ENCODE assay signal across 16 cellular contexts in the genomic region with DNA sequence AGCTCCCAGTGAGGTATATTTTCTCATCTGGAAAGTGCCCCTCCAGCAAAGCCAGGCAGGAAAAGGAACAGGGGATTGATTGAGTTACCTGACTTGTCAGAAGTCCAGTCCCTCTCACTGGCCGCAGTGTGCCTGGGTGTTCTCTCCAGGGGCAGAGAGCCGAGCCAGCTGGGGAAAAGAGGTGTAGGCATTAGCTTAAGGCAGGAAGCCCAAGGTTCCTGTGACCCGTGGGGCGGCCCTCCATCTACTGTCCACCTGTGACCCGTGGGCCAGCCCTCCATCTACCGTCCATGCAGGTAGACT. TPM values are rescaled to one million over a fixed set of nuclear protein-coding genes. Genes with fewer than 3 reads are reported as not detected.
DNase-seq lines count a peak whose midpoint lies in the region; ATAC-seq, FAIRE-seq and TF ChIP-seq lines count a peak whose summit lies in the region.
"Had no signal": no experiment of that assay in that cellular context is flagged by ENCODE, and none has a peak within 500 bp of the region (broad histone marks: within the 10 kb centered on the region; RNA-seq: fewer than 3 reads in every experiment).

No MANE protein-coding gene starts in this region.

- H3K27me3 Mint-ChIP-seq in activated CD4-positive, alpha-beta T cell treated with anti-CD3 and anti-CD28 coated beads, Interleukin-2, amount 10 ng/mL, durations not matched to agents 24 days and 14 days = peaks cover 10% of the 10 kb centered on the region
- H3K27me3 Mint-ChIP-seq in HFFc6 (ENCODE audit: insufficient read depth) (peaks cover 6% of the 10 kb centered on the region), astrocyte (ENCODE audit: low read depth, unreplicated experiment) (peaks cover 4% of the 10 kb centered on the region)

- H3K79me2 ChIP-seq in astrocyte (ENCODE audit: insufficient read depth, low read length) (peaks cover 76% of the 10 kb centered on the region), osteoblast (ENCODE audit: insufficient read depth, low read length) (peaks cover 69% of the 10 kb centered on the region)

- H3K4me2 ChIP-seq in astrocyte (ENCODE audit: low read length) (peak overlapping the region; percentile 97), osteoblast (ENCODE audit: insufficient read depth, low read length) (no peak overlapping the region)

- intact Hi-C loops in activated CD4-positive, alpha-beta T cell treated with anti-CD3 and anti-CD28 coated beads, Interleukin-2, amount 10 ng/mL, durations not matched to agents 24 days and 14 days (cut with micrococcal nuclease) = no loop called here
- intact Hi-C loops in vagina (cut with DNase I) = no loop called here

- H3K27ac ChIP-seq in astrocyte (ENCODE audit: low read depth, low read length) = no peak overlapping the region
- H3K27ac ChIP-seq in osteoblast (ENCODE audit: low read depth, low read length) = no peak overlapping the region
- no peak overlapping the region for H3K27ac ChIP-seq in vagina
- H3K27ac ChIP-seq: adrenal gland, gastroesophageal sphincter, KMS-11 had no signal

- peaks cover 57% of the 10 kb centered on the region for H4K20me1 ChIP-seq in astrocyte (ENCODE audit: insufficient read depth, low read length)
- peaks cover 18% of the 10 kb centered on the region for H4K20me1 ChIP-seq in osteoblast (ENCODE audit: insufficient read depth, low read length)

- FAIRE-seq in astrocyte (lab: Jason Lieb, UNC) = no peak
- FAIRE-seq: A204.1 had no signal

- H3K27me3 ChIP-seq in astrocyte (ENCODE audit: insufficient read depth, low read length) (no peaks in the 10 kb centered on the region), osteoblast (ENCODE audit: insufficient read depth, low read length) (peaks cover 3% of the 10 kb centered on the region), vagina (no peaks in the 10 kb centered on the region)
- H3K27me3 ChIP-seq: adrenal gland, gastroesophageal sphincter had no signal

- H3K36me3 ChIP-seq in astrocyte (ENCODE audit: insufficient read depth, low read length) = peaks cover 8% of the 10 kb centered on the region
- peaks cover 19% of the 10 kb centered on the region for H3K36me3 ChIP-seq in osteoblast (ENCODE audit: insufficient read depth, low read length)
- H3K36me3 ChIP-seq in vagina = peaks cover 0 to 13% of the 10 kb centered on the region in 2 donors

- no peak overlapping the region for H3K9ac ChIP-seq in astrocyte (ENCODE audit: low read length)
- H3K9ac ChIP-seq: KMS-11 had no signal

- H3K4me3 ChIP-seq in astrocyte (ENCODE audit: insufficient read depth, low read depth, low read length) = no peak overlapping the region
- no peak overlapping the region for H3K4me3 ChIP-seq in osteoblast (ENCODE audit: insufficient read depth, low read length)
- H3K4me3 ChIP-seq in vagina = no peak overlapping the region
- H3K4me3 ChIP-seq: adrenal gland, gastroesophageal sphincter had no signal

- H3K9me3 Mint-ChIP-seq in activated CD4-positive, alpha-beta T cell treated with anti-CD3 and anti-CD28 coated beads, Interleukin-2, amount 10 ng/mL, durations not matched to agents 24 days and 14 days = no peaks in the 10 kb centered on the region
- H3K9me3 Mint-ChIP-seq in HFFc6 = no peaks in the 10 kb centered on the region
- H3K9me3 Mint-ChIP-seq in astrocyte (ENCODE audit: unreplicated experiment) = no peaks in the 10 kb centered on the region

- H2AFZ ChIP-seq in astrocyte (ENCODE audit: low read depth, low read length) = no peak overlapping the region
- H2AFZ ChIP-seq in osteoblast (ENCODE audit: low read length) = no peak overlapping the region

- TF ChIP-seq CTCF in HFFc6 (IDR thresholded peaks at IDR 0.05) (no peak), astrocyte (IDR thresholded peaks at IDR 0.05; ENCODE audit: insufficient read depth, low read depth, low read length) (no peak), osteoblast (IDR thresholded peaks at IDR 0.05; ENCODE audit: extremely low read depth, low read depth, low read length) (no peak), vagina (IDR thresholded peaks at IDR 0.05) (no peak)

- ATAC-seq in HG02938 (IDR thresholded peaks at IDR 0.05; ENCODE audit: unreplicated experiment) = no peak
- ATAC-seq: gastroesophageal sphincter had no signal

- peaks cover 44% of the 10 kb centered on the region for H3K36me3 Mint-ChIP-seq in activated CD4-positive, alpha-beta T cell treated with anti-CD3 and anti-CD28 coated beads, Interleukin-2, amount 10 ng/mL, durations not matched to agents 24 days and 14 days (ENCODE audit: low read depth)
- H3K36me3 Mint-ChIP-seq in HFFc6 (ENCODE audit: low read depth) (peaks cover 11% of the 10 kb centered on the region; the same call in 1 of the 2 replicates), astrocyte (ENCODE audit: low read depth, unreplicated experiment) (no peaks in the 10 kb centered on the region)

- peak overlapping the region; percentile 96 for H3K4me3 Mint-ChIP-seq in activated CD4-positive, alpha-beta T cell treated with anti-CD3 and anti-CD28 coated beads, Interleukin-2, amount 10 ng/mL, durations not matched to agents 24 days and 14 days
- peak overlapping the region; percentile 96; the same call in 1 of the 2 replicates for H3K4me3 Mint-ChIP-seq in HFFc6
- H3K4me3 Mint-ChIP-seq in astrocyte (ENCODE audit: unreplicated experiment) = peak overlapping the region; percentile 66

- no peak for DNase-seq in activated CD4-positive, alpha-beta T cell treated with anti-CD3 and anti-CD28 coated beads, Interleukin-2, amount 10 ng/mL, durations not matched to agents 24 days and 14 days
- no peak for DNase-seq in activated CD4-positive, alpha-beta T cell treated with anti-CD3 and anti-CD28 coated beads, Interleukin-2, amount 50 U/mL, for 48 hours
- DNase-seq in HFFc6 = no peak
- DNase-seq in astrocyte (ENCODE audit: low read depth) = no peak
- DNase-seq in osteoblast (ENCODE audit: insufficient read length, low spot score, missing footprints) = peak; percentile 46
- DNase-seq in 8988T = no peak
- no peak for DNase-seq in vagina (ENCODE audit: extremely low spot score in 2 of 2)
- DNase-seq: activated CD8-positive, alpha-beta memory T cell treated with anti-CD3 and anti-CD28 coated beads for 24 hours; adrenal gland; Caco-2; NCI-H1417 treated with DMSO at 0.1 percent for 48 hours; SIG-M5 had no signal

- H3K9me3 ChIP-seq in astrocyte (ENCODE audit: insufficient read depth, low read depth, low read length) (no peaks in the 10 kb centered on the region), osteoblast (ENCODE audit: low read depth, low read length) (no peaks in the 10 kb centered on the region), vagina (no peaks in the 10 kb centered on the region)
- H3K9me3 ChIP-seq: adrenal gland, Caco-2, gastroesophageal sphincter had no signal

- no peak for TF ChIP-seq POLR2A in vagina (IDR thresholded peaks at IDR 0.05)

- no peak overlapping the region for H3K27ac Mint-ChIP-seq in activated CD4-positive, alpha-beta T cell treated with anti-CD3 and anti-CD28 coated beads, Interleukin-2, amount 10 ng/mL, durations not matched to agents 24 days and 14 days
- H3K27ac Mint-ChIP-seq in HFFc6 (0 out of 2 replicates have a peak overlapping the region, but pooled peaks have one; percentile 42), astrocyte (ENCODE audit: unreplicated experiment) (no peak overlapping the region)

- H3K4me1 Mint-ChIP-seq in activated CD4-positive, alpha-beta T cell treated with anti-CD3 and anti-CD28 coated beads, Interleukin-2, amount 10 ng/mL, durations not matched to agents 24 days and 14 days = peaks cover 37% of the 10 kb centered on the region
- H3K4me1 Mint-ChIP-seq in HFFc6 (ENCODE audit: low read depth) (peaks cover 31% of the 10 kb centered on the region), astrocyte (ENCODE audit: low read depth, unreplicated experiment) (peaks cover 15% of the 10 kb centered on the region)

- H3K4me1 ChIP-seq in astrocyte (ENCODE audit: insufficient read depth, low read length) (peaks cover 11% of the 10 kb centered on the region), osteoblast (ENCODE audit: insufficient read depth, low read length) (peaks cover 19% of the 10 kb centered on the region), vagina (peaks cover 54% of the 10 kb centered on the region)
- H3K4me1 ChIP-seq: Caco-2 had no signal

RNA-seq across cellular contexts. Expression of gene PSMG4, which starts 2.7 kb away (rescaled TPM):
- 33.4 and 35.6 TPM in 2 replicates for total RNA-seq in activated CD4-positive, alpha-beta T cell treated with anti-CD3 and anti-CD28 coated beads, Interleukin-2, amount 10 ng/mL, durations not matched to agents 24 days and 14 days
- total RNA-seq in HFFc6 (2021; fragmentation: NEBNext Ultra II Directional; extraction: Animal tissue kit (Norgen Biotek cat#: 25700)) = 10 to 100 TPM; 14.9 to 20.1 (median 17.6) TPM
- total RNA-seq in astrocyte (22.2 and 23.4 TPM in 2 replicates), osteoblast (19.4 and 24.6 TPM in 2 replicates), vagina (25.0 TPM)

RNA-seq across cellular contexts. Expression of gene TUBB2B, which starts 34.0 kb away (rescaled TPM):
- 0.12 TPM in 1 of 2 replicates, not detected in the other for total RNA-seq in activated CD4-positive, alpha-beta T cell treated with anti-CD3 and anti-CD28 coated beads, Interleukin-2, amount 10 ng/mL, durations not matched to agents 24 days and 14 days
- total RNA-seq in HFFc6 (2021; fragmentation: NEBNext Ultra II Directional; extraction: Animal tissue kit (Norgen Biotek cat#: 25700)) = 1 to 10 TPM in 3 of 6 experiments, under 1 TPM in 3; 0.14 to 1.3 (median 0.90) TPM
- 124 and 144 TPM in 2 replicates for total RNA-seq in astrocyte
- 5.6 and 9.0 TPM in 2 replicates for total RNA-seq in osteoblast
- 6.9 TPM for total RNA-seq in vagina

Comparison
In these comparisons a context has a peak if more than half of its experiments do, and no peak if none do; other contexts are left out.
1. RNA of gene TUBB2B, which starts 34.0 kb away (total RNA-seq): 124 to 144 TPM in astrocyte; 5.6 to 9.0 TPM in osteoblast, 6.9 TPM in vagina (single experiment), 0.14 to 1.3 TPM in HFFc6 and 0.12 TPM in activated CD4-positive, alpha-beta T cell treated with anti-CD3 and anti-CD28 coated beads, Interleukin-2, amount 10 ng/mL, durations not matched to agents 24 days and 14 days; every median in the first group is over 10 times any median in the second.
2. Peak in every context shown above with its lines, with median percentiles within 50 percentile points of each other: H3K4me3 Mint-ChIP-seq.